In genomic region chr1:57839488-57839887, GRCh38 we compare ENCODE assay signal across 15 cellular contexts.
DNase-seq lines count a peak whose midpoint lies in the region; ATAC-seq and TF ChIP-seq lines count a peak whose summit lies in the region.
"Had no signal": no experiment of that assay in that cellular context is flagged by ENCODE, and none has a peak within 500 bp of the region (broad histone marks: within the 10 kb centered on the region; RNA-seq: fewer than 3 reads in every experiment).

No MANE protein-coding gene starts in this region.

- DNase-seq in NCI-H1105 treated with DMSO at 0.1 percent for 48 hours (lab: John Stamatoyannopoulos, UW) (peak; percentile 96), NCI-H146 treated with DMSO at 0.1 percent for 48 hours (lab: John Stamatoyannopoulos, UW; ENCODE audit: unreplicated experiment) (peak; percentile 87), NCI-H748 (lab: John Stamatoyannopoulos, UW; ENCODE audit: unreplicated experiment) (peak; percentile 92), retina (peak; percentile 66), cerebellum (ENCODE audit: low spot score) (no peak), left cardiac atrium (no peak), psoas muscle (no peak)
- DNase-seq: BE2C; Calu3; CD4-positive, alpha-beta T cell; DMS79; H7; SHP77; T-helper 2 cell had no signal

- H3K27ac ChIP-seq in psoas muscle: no peak overlapping the region

- intact Hi-C loops in left cardiac atrium (cut with DNase I): no loop called here
- intact Hi-C loops in psoas muscle (cut with DNase I): no loop called here

- H3K4me1 ChIP-seq in psoas muscle: no peaks in the 10 kb centered on the region
- H3K4me1 ChIP-seq: BE2C had no signal

- WGBS in psoas muscle, 3 donors: 60 to 66% (median 64%) methylated on average over 1 of the region's 1 CpG

- no peak for ATAC-seq in left cardiac atrium
- ATAC-seq in psoas muscle: no peak
- ATAC-seq: K562 had no signal

- no peaks in the 10 kb centered on the region for H3K27me3 ChIP-seq in psoas muscle (ENCODE audit: insufficient read depth in 3 of 3, low read length in 2 of 3)
- H3K27me3 ChIP-seq: BE2C had no signal

- TF ChIP-seq CTCF in psoas muscle (IDR thresholded peaks at IDR 0.05): no peak

- H3K4me3 ChIP-seq in psoas muscle: no peak overlapping the region
- H3K4me3 ChIP-seq: K562 had no signal

- H3K9me3 ChIP-seq in psoas muscle: no peaks in the 10 kb centered on the region
- H3K9me3 ChIP-seq: BE2C had no signal

- H3K36me3 ChIP-seq in psoas muscle (ENCODE audit: insufficient read depth in 1 of 2, low read depth in 1 of 2): no peaks in the 10 kb centered on the region
- H3K36me3 ChIP-seq: BE2C had no signal

Comparison
In these comparisons a context has a peak if more than half of its experiments do, and no peak if none do; other contexts are left out.
1. DNase-seq: peak in NCI-H1105 treated with DMSO at 0.1 percent for 48 hours (single experiment), NCI-H146 treated with DMSO at 0.1 percent for 48 hours (single experiment), NCI-H748 (single experiment) and retina (single experiment); none in cerebellum (single experiment), left cardiac atrium (single experiment) and psoas muscle (0 of 2).